ENCODE assay signal across 1 cellular context in the genomic region with DNA sequence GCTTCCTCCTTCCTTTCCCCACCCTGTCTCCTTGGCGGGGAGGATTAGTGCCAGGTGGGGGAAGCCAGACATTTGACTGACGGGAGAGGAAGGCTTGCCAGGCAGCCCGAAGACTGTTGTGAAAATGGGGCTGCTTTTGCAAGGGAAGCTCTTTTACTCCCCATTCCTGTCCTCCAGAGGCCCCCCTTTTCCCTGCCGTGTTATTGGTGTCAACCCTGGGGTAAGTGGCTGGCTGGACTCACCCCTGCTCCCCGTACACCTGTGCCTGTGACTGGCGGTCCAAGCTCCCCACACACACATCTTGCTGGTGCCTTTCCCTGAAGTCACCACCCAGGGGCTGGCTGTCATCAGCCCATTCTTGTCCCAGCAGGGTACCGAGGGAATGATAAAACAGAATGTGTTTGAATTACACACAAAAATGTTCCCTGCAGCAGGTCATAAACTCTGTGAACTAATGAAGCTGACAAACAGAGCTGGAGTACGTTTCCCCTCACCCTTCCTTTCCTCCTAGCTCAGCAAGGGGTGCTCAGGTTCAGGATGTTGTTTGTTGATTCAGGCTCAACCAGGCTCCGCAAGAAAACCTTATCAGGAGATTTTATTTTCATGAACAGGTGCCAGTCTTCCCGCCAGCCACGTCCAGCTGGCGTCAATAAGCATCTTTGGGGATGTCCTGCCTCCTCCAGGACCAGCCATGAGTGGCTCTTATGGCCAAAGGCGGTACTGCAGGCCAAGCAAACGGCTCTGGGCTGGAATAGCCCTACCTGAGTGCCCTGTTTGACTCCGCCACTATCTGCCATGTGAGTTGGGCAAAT.
TF ChIP-seq lines count a peak whose summit lies in the region.

No MANE protein-coding gene starts in this region.

TF ChIP-seq in HEK293, 187 proteins besides CTCF, POLR2A, EP300 and RAD21 (continued from another document and continues in another):
- TF ChIP-seq ZNF112 (tag by site-specific recombination; IDR thresholded peaks at IDR 0.05), result no peak
- TF ChIP-seq GLI4 (tag by site-specific recombination; IDR thresholded peaks at IDR 0.05), result no peak
- peak; percentile 96 for TF ChIP-seq TRIM28 (IDR thresholded peaks at IDR 0.05; ENCODE audit: borderline replicate concordance, low read length)
- TF ChIP-seq ZNF629 (tag by site-specific recombination; IDR thresholded peaks at IDR 0.05), result peak; percentile 93
- TF ChIP-seq ZNF654 (tag by site-specific recombination; IDR thresholded peaks at IDR 0.05; ENCODE audit: low read depth), result 0 out of 2 replicates have a peak, but pooled peaks have one; percentile 5
- TF ChIP-seq ZNF558 (tag by site-specific recombination; IDR thresholded peaks at IDR 0.05), result peak; percentile 30; the same call in 1 of the 2 replicates
- no peak for TF ChIP-seq ZNF248 (tag by site-specific recombination; IDR thresholded peaks at IDR 0.05)
- TF ChIP-seq OSR2 (tag by site-specific recombination; IDR thresholded peaks at IDR 0.05), result peak; percentile 93
- TF ChIP-seq ZNF768 (tag by site-specific recombination; IDR thresholded peaks at IDR 0.05), result no peak
- no peak; the same call in 1 of the 2 replicates for TF ChIP-seq ZNF184 (tag by site-specific recombination; IDR thresholded peaks at IDR 0.05)
- TF ChIP-seq ZNF501 (tag by site-specific recombination; IDR thresholded peaks at IDR 0.05), result 0 out of 2 replicates have a peak, but pooled peaks have one; percentile 16
- no peak for TF ChIP-seq ZNF132 (tag by site-specific recombination; IDR thresholded peaks at IDR 0.05; ENCODE audit: borderline replicate concordance)
- peak; percentile 75 for TF ChIP-seq ZBTB20 (tag by site-specific recombination; IDR thresholded peaks at IDR 0.05)
- TF ChIP-seq, protein P1, sequence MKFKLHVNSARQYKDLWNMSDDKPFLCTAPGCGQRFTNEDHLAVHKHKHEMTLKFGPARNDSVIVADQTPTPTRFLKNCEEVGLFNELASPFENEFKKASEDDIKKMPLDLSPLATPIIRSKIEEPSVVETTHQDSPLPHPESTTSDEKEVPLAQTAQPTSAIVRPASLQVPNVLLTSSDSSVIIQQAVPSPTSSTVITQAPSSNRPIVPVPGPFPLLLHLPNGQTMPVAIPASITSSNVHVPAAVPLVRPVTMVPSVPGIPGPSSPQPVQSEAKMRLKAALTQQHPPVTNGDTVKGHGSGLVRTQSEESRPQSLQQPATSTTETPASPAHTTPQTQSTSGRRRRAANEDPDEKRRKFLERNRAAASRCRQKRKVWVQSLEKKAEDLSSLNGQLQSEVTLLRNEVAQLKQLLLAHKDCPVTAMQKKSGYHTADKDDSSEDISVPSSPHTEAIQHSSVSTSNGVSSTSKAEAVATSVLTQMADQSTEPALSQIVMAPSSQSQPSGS (tag by site-specific recombination; IDR thresholded peaks at IDR 0.05; ENCODE audit: low read depth), result peak; percentile 71
- TF ChIP-seq OVOL3 (tag by site-specific recombination; IDR thresholded peaks at IDR 0.05), result peak; percentile 86; the same call in 1 of the 2 replicates
- TF ChIP-seq ZNF394 (tag by site-specific recombination; IDR thresholded peaks at IDR 0.05; ENCODE audit: borderline replicate concordance), result peak; percentile 45; the same call in 1 of the 2 replicates
- peak; percentile 81 for TF ChIP-seq KLF10 (tag by site-specific recombination; IDR thresholded peaks at IDR 0.05)
- no peak for TF ChIP-seq RBAK (tag by site-specific recombination; IDR thresholded peaks at IDR 0.05)
- peak; percentile 16; the same call in 1 of the 2 replicates for TF ChIP-seq ZFP3 (tag by site-specific recombination; IDR thresholded peaks at IDR 0.05; ENCODE audit: low read depth)
- peak; percentile 31; the same call in 1 of the 2 replicates for TF ChIP-seq SP3 (tag by site-specific recombination; IDR thresholded peaks at IDR 0.05)
- 0 out of 2 replicates have a peak, but pooled peaks have one; percentile 40 for TF ChIP-seq GLIS2 (tag by site-specific recombination; IDR thresholded peaks at IDR 0.05)
- TF ChIP-seq, protein P2, sequence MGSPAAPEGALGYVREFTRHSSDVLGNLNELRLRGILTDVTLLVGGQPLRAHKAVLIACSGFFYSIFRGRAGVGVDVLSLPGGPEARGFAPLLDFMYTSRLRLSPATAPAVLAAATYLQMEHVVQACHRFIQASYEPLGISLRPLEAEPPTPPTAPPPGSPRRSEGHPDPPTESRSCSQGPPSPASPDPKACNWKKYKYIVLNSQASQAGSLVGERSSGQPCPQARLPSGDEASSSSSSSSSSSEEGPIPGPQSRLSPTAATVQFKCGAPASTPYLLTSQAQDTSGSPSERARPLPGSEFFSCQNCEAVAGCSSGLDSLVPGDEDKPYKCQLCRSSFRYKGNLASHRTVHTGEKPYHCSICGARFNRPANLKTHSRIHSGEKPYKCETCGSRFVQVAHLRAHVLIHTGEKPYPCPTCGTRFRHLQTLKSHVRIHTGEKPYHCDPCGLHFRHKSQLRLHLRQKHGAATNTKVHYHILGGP (tag by site-specific recombination; IDR thresholded peaks at IDR 0.05), result no peak
- TF ChIP-seq, protein P3, sequence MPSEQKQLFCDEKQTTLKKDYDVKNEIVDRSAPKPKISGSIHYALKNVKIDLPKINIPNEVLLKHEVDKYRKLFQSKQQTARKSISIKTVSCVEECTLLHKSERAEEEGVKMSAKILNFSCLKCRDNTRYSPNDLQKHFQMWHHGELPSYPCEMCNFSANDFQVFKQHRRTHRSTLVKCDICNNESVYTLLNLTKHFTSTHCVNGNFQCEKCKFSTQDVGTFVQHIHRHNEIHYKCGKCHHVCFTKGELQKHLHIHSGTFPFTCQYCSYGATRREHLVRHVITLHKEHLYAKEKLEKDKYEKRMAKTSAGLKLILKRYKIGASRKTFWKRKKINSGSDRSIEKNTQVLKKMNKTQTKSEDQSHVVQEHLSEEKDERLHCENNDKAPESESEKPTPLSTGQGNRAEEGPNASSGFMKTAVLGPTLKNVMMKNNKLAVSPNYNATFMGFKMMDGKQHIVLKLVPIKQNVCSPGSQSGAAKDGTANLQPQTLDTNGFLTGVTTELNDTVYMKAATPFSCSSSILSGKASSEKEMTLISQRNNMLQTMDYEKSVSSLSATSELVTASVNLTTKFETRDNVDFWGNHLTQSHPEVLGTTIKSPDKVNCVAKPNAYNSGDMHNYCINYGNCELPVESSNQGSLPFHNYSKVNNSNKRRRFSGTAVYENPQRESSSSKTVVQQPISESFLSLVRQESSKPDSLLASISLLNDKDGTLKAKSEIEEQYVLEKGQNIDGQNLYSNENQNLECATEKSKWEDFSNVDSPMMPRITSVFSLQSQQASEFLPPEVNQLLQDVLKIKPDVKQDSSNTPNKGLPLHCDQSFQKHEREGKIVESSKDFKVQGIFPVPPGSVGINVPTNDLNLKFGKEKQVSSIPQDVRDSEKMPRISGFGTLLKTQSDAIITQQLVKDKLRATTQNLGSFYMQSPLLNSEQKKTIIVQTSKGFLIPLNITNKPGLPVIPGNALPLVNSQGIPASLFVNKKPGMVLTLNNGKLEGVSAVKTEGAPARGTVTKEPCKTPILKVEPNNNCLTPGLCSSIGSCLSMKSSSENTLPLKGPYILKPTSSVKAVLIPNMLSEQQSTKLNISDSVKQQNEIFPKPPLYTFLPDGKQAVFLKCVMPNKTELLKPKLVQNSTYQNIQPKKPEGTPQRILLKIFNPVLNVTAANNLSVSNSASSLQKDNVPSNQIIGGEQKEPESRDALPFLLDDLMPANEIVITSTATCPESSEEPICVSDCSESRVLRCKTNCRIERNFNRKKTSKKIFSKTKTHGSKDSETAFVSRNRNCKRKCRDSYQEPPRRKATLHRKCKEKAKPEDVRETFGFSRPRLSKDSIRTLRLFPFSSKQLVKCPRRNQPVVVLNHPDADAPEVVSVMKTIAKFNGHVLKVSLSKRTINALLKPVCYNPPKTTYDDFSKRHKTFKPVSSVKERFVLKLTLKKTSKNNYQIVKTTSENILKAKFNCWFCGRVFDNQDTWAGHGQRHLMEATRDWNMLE (tag by site-specific recombination; conservative IDR thresholded peaks at IDR 0.05; ENCODE audit: low read depth), result peak; percentile 42; the same call in 1 of the 2 replicates
- TF ChIP-seq ZSCAN30 (tag by site-specific recombination; IDR thresholded peaks at IDR 0.05), result peak; percentile 89; the same call in 1 of the 2 replicates
- no peak; the same call in 1 of the 2 replicates for TF ChIP-seq ZNF660 (tag by site-specific recombination; IDR thresholded peaks at IDR 0.05)
- TF ChIP-seq ZNF302 (tag by site-specific recombination; IDR thresholded peaks at IDR 0.05; ENCODE audit: low read depth), result no peak
- TF ChIP-seq ZNF596 (tag by site-specific recombination; IDR thresholded peaks at IDR 0.05), result peak; percentile 67
- TF ChIP-seq ZNF555 (tag by site-specific recombination; conservative IDR thresholded peaks at IDR 0.05), result no peak
- TF ChIP-seq, protein P4, sequence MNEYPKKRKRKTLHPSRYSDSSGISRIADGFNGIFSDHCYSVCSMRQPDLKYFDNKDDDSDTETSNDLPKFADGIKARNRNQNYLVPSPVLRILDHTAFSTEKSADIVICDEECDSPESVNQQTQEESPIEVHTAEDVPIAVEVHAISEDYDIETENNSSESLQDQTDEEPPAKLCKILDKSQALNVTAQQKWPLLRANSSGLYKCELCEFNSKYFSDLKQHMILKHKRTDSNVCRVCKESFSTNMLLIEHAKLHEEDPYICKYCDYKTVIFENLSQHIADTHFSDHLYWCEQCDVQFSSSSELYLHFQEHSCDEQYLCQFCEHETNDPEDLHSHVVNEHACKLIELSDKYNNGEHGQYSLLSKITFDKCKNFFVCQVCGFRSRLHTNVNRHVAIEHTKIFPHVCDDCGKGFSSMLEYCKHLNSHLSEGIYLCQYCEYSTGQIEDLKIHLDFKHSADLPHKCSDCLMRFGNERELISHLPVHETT (tag by site-specific recombination; IDR thresholded peaks at IDR 0.05), result peak; percentile 81
- TF ChIP-seq, protein P5, sequence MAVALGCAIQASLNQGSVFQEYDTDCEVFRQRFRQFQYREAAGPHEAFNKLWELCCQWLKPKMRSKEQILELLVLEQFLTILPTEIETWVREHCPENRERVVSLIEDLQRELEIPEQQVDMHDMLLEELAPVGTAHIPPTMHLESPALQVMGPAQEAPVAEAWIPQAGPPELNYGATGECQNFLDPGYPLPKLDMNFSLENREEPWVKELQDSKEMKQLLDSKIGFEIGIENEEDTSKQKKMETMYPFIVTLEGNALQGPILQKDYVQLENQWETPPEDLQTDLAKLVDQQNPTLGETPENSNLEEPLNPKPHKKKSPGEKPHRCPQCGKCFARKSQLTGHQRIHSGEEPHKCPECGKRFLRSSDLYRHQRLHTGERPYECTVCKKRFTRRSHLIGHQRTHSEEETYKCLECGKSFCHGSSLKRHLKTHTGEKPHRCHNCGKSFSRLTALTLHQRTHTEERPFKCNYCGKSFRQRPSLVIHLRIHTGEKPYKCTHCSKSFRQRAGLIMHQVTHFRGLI (tag by site-specific recombination; IDR thresholded peaks at IDR 0.05), result no peak; the same call in 1 of the 2 replicates
- TF ChIP-seq ZEB2 (tag by site-specific recombination; IDR thresholded peaks at IDR 0.05), result peak; percentile 85
- TF ChIP-seq ZNF549 (tag by site-specific recombination; IDR thresholded peaks at IDR 0.05), result no peak
- TF ChIP-seq, protein P6, sequence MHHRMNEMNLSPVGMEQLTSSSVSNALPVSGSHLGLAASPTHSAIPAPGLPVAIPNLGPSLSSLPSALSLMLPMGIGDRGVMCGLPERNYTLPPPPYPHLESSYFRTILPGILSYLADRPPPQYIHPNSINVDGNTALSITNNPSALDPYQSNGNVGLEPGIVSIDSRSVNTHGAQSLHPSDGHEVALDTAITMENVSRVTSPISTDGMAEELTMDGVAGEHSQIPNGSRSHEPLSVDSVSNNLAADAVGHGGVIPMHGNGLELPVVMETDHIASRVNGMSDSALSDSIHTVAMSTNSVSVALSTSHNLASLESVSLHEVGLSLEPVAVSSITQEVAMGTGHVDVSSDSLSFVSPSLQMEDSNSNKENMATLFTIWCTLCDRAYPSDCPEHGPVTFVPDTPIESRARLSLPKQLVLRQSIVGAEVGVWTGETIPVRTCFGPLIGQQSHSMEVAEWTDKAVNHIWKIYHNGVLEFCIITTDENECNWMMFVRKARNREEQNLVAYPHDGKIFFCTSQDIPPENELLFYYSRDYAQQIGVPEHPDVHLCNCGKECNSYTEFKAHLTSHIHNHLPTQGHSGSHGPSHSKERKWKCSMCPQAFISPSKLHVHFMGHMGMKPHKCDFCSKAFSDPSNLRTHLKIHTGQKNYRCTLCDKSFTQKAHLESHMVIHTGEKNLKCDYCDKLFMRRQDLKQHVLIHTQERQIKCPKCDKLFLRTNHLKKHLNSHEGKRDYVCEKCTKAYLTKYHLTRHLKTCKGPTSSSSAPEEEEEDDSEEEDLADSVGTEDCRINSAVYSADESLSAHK (tag by site-specific recombination; IDR thresholded peaks at IDR 0.05), result peak; percentile 89
- TF ChIP-seq, protein P7, sequence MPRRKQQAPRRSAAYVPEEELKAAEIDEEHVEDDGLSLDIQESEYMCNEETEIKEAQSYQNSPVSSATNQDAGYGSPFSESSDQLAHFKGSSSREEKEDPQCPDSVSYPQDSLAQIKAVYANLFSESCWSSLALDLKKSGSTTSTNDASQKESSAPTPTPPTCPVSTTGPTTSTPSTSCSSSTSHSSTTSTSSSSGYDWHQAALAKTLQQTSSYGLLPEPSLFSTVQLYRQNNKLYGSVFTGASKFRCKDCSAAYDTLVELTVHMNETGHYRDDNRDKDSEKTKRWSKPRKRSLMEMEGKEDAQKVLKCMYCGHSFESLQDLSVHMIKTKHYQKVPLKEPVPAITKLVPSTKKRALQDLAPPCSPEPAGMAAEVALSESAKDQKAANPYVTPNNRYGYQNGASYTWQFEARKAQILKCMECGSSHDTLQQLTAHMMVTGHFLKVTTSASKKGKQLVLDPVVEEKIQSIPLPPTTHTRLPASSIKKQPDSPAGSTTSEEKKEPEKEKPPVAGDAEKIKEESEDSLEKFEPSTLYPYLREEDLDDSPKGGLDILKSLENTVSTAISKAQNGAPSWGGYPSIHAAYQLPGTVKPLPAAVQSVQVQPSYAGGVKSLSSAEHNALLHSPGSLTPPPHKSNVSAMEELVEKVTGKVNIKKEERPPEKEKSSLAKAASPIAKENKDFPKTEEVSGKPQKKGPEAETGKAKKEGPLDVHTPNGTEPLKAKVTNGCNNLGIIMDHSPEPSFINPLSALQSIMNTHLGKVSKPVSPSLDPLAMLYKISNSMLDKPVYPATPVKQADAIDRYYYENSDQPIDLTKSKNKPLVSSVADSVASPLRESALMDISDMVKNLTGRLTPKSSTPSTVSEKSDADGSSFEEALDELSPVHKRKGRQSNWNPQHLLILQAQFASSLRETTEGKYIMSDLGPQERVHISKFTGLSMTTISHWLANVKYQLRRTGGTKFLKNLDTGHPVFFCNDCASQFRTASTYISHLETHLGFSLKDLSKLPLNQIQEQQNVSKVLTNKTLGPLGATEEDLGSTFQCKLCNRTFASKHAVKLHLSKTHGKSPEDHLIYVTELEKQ (tag by site-specific recombination; IDR thresholded peaks at IDR 0.05; ENCODE audit: borderline replicate concordance), result peak; percentile 82
- TF ChIP-seq ZNF777 (tag by site-specific recombination; IDR thresholded peaks at IDR 0.05; ENCODE audit: borderline replicate concordance), result no peak
- no peak for TF ChIP-seq ZNF658 (tag by site-specific recombination; IDR thresholded peaks at IDR 0.05)
- TF ChIP-seq ZNF843 (tag by site-specific recombination; IDR thresholded peaks at IDR 0.05), result peak; percentile 99
- no peak for TF ChIP-seq ZNF623 (tag by site-specific recombination; IDR thresholded peaks at IDR 0.05)
- no peak for TF ChIP-seq ZNF354C (tag by site-specific recombination; IDR thresholded peaks at IDR 0.05; ENCODE audit: borderline replicate concordance, low read depth)
- no peak for TF ChIP-seq ZNF548 (tag by site-specific recombination; IDR thresholded peaks at IDR 0.05)
- peak; percentile 98 for TF ChIP-seq SCRT1 (tag by site-specific recombination; IDR thresholded peaks at IDR 0.05; ENCODE audit: borderline replicate concordance)
- peak; percentile 86; the same call in 1 of the 2 replicates for TF ChIP-seq KLF7 (tag by site-specific recombination; IDR thresholded peaks at IDR 0.05; ENCODE audit: borderline replicate concordance)
- TF ChIP-seq ZNF561 (tag by site-specific recombination; IDR thresholded peaks at IDR 0.05; ENCODE audit: borderline replicate concordance), result peak; percentile 91
- TF ChIP-seq MZF1 (tag by site-specific recombination; IDR thresholded peaks at IDR 0.05; ENCODE audit: borderline replicate concordance), result peak; percentile 87
